ENCODE assay signal across 25 cellular contexts in the genomic region with DNA sequence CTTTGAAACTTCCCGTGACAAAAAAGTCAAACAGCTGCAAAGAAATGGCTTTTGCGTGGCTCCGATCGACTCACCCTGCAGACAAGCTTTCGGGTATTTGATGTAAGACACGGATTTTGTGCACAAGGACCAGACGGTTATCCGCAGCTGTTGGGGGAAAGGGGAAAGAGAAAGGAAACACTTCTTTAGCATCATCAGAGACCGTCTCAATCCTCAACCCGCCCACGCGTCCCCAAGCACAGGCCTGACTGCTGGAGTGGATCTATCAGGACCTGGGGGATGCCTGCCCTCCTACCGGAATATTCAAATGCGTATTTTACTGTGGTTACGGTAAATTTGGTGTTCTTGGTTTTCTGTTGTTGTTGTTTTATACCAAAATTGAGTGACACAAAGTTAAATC. TPM values are rescaled to one million over a fixed set of nuclear protein-coding genes. Genes with fewer than 3 reads are reported as not detected.
"Had no signal": no experiment of that assay in that cellular context is flagged by ENCODE, and none has a peak within 500 bp of the region (broad histone marks: within the 10 kb centered on the region; RNA-seq: fewer than 3 reads in every experiment).

No MANE protein-coding gene starts in this region.

- H3K27me3 ChIP-seq: esophagus muscularis mucosa, foreskin keratinocyte, ovary, tibial nerve had no signal

- H3K9me3 ChIP-seq: esophagus muscularis mucosa, ovary, prostate gland, tibial nerve had no signal

- H3K27ac ChIP-seq: esophagus muscularis mucosa, foreskin keratinocyte, ovary, prostate gland, tibial nerve, WERI-Rb-1 had no signal

- ATAC-seq: activated CD4-positive, CD25-positive, alpha-beta regulatory T cell treated with anti-CD3 and anti-CD28 coated beads, Interleukin-2, amount 50 U/mL, for 24 hours; foreskin keratinocyte; left ventricle myocardium superior had no signal

- H3K36me3 ChIP-seq: ovary had no signal

- H3K4me1 ChIP-seq: esophagus muscularis mucosa, foreskin keratinocyte, prostate gland, tibial nerve had no signal

- H3K4me3 ChIP-seq: esophagus muscularis mucosa, ovary, prostate gland, smooth muscle cell, tibial nerve had no signal

- DNase-seq: activated CD4-positive, alpha-beta T cell treated with anti-CD3 and anti-CD28 coated beads for 48 hours; activated CD4-positive, alpha-beta T cell treated with anti-CD3 and anti-CD28 coated beads, Interleukin-2, amount 50 U/mL, for 48 hours; activated CD8-positive, alpha-beta memory T cell treated with anti-CD3 and anti-CD28 coated beads, Interleukin-2, amount 50 U/mL, for 4 hours; activated gamma-delta T cell treated with Interleukin-2 at 50 U/mL for 16 hours; activated naive CD4-positive, alpha-beta T cell treated with anti-CD3 and anti-CD28 coated beads, Interleukin-2, amount 50 U/mL, for 16 hours; activated T-cell treated with anti-CD3 and anti-CD28 coated beads, Interleukin-2, amount 50 U/mL, for 1 hour; amniotic stem cell; central memory CD4-positive, alpha-beta T cell; foreskin keratinocyte; kidney glomerular epithelial cell; left ventricle myocardium superior; stimulated activated CD4-positive, alpha-beta T cell treated with anti-CD3 and anti-CD28 coated beads, Interleukin-15, amount 100 ng/mL, for 24 hours; stimulated activated CD4-positive, alpha-beta T cell treated with anti-CD3 and anti-CD28 coated beads, Interleukin-2, amount 100 ng/mL, for 24 hours; stimulated activated naive CD4-positive, alpha-beta T cell; SW 1271; T1000; WERI-Rb-1 had no signal

RNA-seq across cellular contexts. Expression of a gene that starts 13.6 kb away (rescaled TPM):
- total RNA-seq: esophagus muscularis mucosa, mesenteric fat pad had no signal
- polyA plus RNA-seq: neural cell, smooth muscle cell had no signal
